ENCODE assay signal across 8 cellular contexts in the genomic region with DNA sequence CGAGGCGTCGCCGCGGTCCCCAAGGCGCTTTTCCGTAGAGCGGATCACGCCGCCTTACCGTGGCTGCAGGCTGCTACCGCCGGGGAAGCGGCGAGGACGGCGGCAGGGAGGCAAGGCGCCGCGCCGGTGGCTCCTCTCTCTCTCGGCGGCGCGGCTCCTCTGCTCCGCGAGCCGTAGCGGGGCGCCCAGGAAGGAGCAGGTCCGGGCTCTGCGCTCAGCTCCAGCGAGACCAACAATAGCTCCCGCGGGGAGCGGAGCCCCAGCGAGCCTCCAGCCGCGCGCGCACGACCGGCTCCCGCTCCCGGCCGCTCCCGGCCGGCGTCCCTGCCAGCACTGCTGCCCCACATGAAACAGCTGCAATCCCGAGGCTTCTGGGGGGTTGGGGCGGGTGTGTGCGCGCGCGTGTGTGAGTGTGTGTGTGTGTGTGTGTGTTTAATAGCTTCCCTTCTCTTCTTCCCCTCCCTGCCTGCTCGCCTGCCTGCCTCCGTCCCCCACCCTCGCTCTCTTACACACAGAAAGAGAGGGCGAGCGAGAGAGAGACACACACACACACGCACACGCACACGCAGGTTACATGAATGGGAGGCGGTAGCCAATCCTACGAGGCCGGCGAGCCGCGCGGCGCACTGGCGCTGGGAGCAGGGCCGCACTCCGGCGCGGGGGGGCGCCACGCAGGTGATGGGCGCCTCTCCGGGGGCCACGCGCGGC.
A peak's percentile ranks its signal among the peaks of the same experiment; 100 is the strongest.
DNase-seq lines count a peak whose midpoint lies in the region; ATAC-seq and TF ChIP-seq lines count a peak whose summit lies in the region.

A gene (minus strand): TSS at position 580 of the 708 bp plus-strand sequence. CDS start 371,086 bp downstream, outside the sequence.

- POLR2A ChIA-PET in HEK293 (lab: Yijun Ruan, JAX), result interaction anchor here (0.6 to 1.4 kb wide), 6 partner anchors 20 to 87 kb away, joined by 3 to 6 read pairs (median 3); no protein-coding TSS in a partner anchor

- H3K27me3 Mint-ChIP-seq in stimulated activated memory B cell treated with anti-CD40 and anti-IgM and Interleukin-4, amounts not matched to agents 10 μg/mL and 1 μg/mL and 100 μg/mL, for 72 hours, result peaks cover 31% of the 10 kb centered on the region

- H3K27ac ChIP-seq in HEK293 (ENCODE audit: extremely low read depth, low read depth, low read length) (peak within 1 kb of the TSS; percentile 53; the same call in 1 of the 2 replicates), cingulate gyrus (ENCODE audit: low read depth, low read length) (peak within 1 kb of the TSS; percentile 54)

- CTCF ChIA-PET in HEK293 (lab: Yijun Ruan, JAX), result interaction anchor here (0.6 to 2.6 kb wide), 13 partner anchors 8 to 650 kb away, joined by 3 to 11 read pairs (median 3); no protein-coding TSS in a partner anchor

- DNase-seq in EH (ENCODE audit: low read depth), result peak; percentile 58
- DNase-seq in NCI-H774 (lab: John Stamatoyannopoulos, UW), result peak; percentile 83
- DNase-seq in left kidney (ENCODE audit: low read depth, low spot score), result peak; percentile 96
- DNase-seq in HUDEP-2 (lab: John Stamatoyannopoulos, UW; ENCODE audit: unreplicated experiment in 76 of 76), result no peak

- no peaks in the 10 kb centered on the region for H3K9me3 Mint-ChIP-seq in stimulated activated memory B cell treated with anti-CD40 and anti-IgM and Interleukin-4, amounts not matched to agents 10 μg/mL and 1 μg/mL and 100 μg/mL, for 72 hours

- H3K4me1 Mint-ChIP-seq in stimulated activated memory B cell treated with anti-CD40 and anti-IgM and Interleukin-4, amounts not matched to agents 10 μg/mL and 1 μg/mL and 100 μg/mL, for 72 hours, result peaks cover 41% of the 10 kb centered on the region

- 0 out of 2 replicates have a peak, but pooled peaks cover 5% of the 10 kb centered on the region for H3K4me1 ChIP-seq in HEK293 (ENCODE audit: control insufficient read depth, insufficient read depth, low read length)

- peak within 1 kb of the TSS; percentile 66 for H3K4me3 ChIP-seq in HEK293 (ENCODE audit: low read depth, low read length)

- ATAC-seq in stimulated activated memory B cell treated with anti-CD40 and anti-IgM and Interleukin-4, amounts not matched to agents 10 μg/mL and 1 μg/mL and 100 μg/mL, for 72 hours, result peak; percentile 88
- ATAC-seq in HG03520 (IDR thresholded peaks at IDR 0.05; ENCODE audit: unreplicated experiment), result no peak

- no peak for TF ChIP-seq CTCF in HEK293 (tag by site-specific recombination; IDR thresholded peaks at IDR 0.05)

- H3K4me3 Mint-ChIP-seq in stimulated activated memory B cell treated with anti-CD40 and anti-IgM and Interleukin-4, amounts not matched to agents 10 μg/mL and 1 μg/mL and 100 μg/mL, for 72 hours, result peak within 1 kb of the TSS; percentile 77

- H3K36me3 ChIP-seq in HEK293 (ENCODE audit: control insufficient read depth in 2 of 2, insufficient read depth in 1 of 2, low read length in 2 of 2), result no peaks in the 10 kb centered on the region

- no peaks in the 10 kb centered on the region for H3K36me3 Mint-ChIP-seq in stimulated activated memory B cell treated with anti-CD40 and anti-IgM and Interleukin-4, amounts not matched to agents 10 μg/mL and 1 μg/mL and 100 μg/mL, for 72 hours

- H3K9me3 ChIP-seq in HEK293 (ENCODE audit: control insufficient read depth, insufficient read depth, low read depth, low read length), result no peaks in the 10 kb centered on the region

- peak within 1 kb of the TSS; percentile 52 for H3K27ac Mint-ChIP-seq in stimulated activated memory B cell treated with anti-CD40 and anti-IgM and Interleukin-4, amounts not matched to agents 10 μg/mL and 1 μg/mL and 100 μg/mL, for 72 hours

TF ChIP-seq in HEK293, 187 proteins besides CTCF, POLR2A, EP300 and RAD21 (continues in another document):
- TF ChIP-seq ZNF600 (tag by site-specific recombination; IDR thresholded peaks at IDR 0.05), result peak; percentile 55; the same call in 1 of the 2 replicates
- TF ChIP-seq ZBTB1 (tag by site-specific recombination; IDR thresholded peaks at IDR 0.05), result no peak
- peak; percentile 83 for TF ChIP-seq ZFHX2 (tag by site-specific recombination; conservative IDR thresholded peaks at IDR 0.05)
- TF ChIP-seq ZBTB20 (tag by site-specific recombination; IDR thresholded peaks at IDR 0.05), result peak; percentile 9; the same call in 1 of the 2 replicates
- 0 out of 2 replicates have a peak, but pooled peaks have one; percentile 48 for TF ChIP-seq ZNF335 (tag by site-specific recombination; conservative IDR thresholded peaks at IDR 0.05)
- TF ChIP-seq ZSCAN23 (tag by site-specific recombination; IDR thresholded peaks at IDR 0.05), result no peak
- TF ChIP-seq ZNF510 (tag by site-specific recombination; IDR thresholded peaks at IDR 0.05; ENCODE audit: insufficient replicate concordance), result no peak
- TF ChIP-seq, protein P1, sequence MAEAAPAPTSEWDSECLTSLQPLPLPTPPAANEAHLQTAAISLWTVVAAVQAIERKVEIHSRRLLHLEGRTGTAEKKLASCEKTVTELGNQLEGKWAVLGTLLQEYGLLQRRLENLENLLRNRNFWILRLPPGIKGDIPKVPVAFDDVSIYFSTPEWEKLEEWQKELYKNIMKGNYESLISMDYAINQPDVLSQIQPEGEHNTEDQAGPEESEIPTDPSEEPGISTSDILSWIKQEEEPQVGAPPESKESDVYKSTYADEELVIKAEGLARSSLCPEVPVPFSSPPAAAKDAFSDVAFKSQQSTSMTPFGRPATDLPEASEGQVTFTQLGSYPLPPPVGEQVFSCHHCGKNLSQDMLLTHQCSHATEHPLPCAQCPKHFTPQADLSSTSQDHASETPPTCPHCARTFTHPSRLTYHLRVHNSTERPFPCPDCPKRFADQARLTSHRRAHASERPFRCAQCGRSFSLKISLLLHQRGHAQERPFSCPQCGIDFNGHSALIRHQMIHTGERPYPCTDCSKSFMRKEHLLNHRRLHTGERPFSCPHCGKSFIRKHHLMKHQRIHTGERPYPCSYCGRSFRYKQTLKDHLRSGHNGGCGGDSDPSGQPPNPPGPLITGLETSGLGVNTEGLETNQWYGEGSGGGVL (tag by site-specific recombination; IDR thresholded peaks at IDR 0.05), result peak; percentile 99
- TF ChIP-seq ZIC2 (tag by site-specific recombination; IDR thresholded peaks at IDR 0.05), result peak; percentile 75
- TF ChIP-seq, protein P2, sequence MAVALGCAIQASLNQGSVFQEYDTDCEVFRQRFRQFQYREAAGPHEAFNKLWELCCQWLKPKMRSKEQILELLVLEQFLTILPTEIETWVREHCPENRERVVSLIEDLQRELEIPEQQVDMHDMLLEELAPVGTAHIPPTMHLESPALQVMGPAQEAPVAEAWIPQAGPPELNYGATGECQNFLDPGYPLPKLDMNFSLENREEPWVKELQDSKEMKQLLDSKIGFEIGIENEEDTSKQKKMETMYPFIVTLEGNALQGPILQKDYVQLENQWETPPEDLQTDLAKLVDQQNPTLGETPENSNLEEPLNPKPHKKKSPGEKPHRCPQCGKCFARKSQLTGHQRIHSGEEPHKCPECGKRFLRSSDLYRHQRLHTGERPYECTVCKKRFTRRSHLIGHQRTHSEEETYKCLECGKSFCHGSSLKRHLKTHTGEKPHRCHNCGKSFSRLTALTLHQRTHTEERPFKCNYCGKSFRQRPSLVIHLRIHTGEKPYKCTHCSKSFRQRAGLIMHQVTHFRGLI (tag by site-specific recombination; IDR thresholded peaks at IDR 0.05), result peak; percentile 32; the same call in 1 of the 2 replicates
- no peak for TF ChIP-seq ZNF114 (tag by site-specific recombination; IDR thresholded peaks at IDR 0.05)
- TF ChIP-seq, protein P3, sequence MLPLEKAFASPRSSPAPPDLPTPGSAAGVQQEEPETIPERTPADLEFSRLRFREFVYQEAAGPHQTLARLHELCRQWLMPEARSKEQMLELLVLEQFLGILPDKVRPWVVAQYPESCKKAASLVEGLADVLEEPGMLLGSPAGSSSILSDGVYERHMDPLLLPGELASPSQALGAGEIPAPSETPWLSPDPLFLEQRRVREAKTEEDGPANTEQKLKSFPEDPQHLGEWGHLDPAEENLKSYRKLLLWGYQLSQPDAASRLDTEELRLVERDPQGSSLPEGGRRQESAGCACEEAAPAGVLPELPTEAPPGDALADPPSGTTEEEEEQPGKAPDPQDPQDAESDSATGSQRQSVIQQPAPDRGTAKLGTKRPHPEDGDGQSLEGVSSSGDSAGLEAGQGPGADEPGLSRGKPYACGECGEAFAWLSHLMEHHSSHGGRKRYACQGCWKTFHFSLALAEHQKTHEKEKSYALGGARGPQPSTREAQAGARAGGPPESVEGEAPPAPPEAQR (tag by site-specific recombination; IDR thresholded peaks at IDR 0.05), result peak; percentile 19; the same call in 1 of the 2 replicates
- TF ChIP-seq ZNF544 (tag by site-specific recombination; IDR thresholded peaks at IDR 0.05), result no peak
- peak; percentile 55 for TF ChIP-seq OSR2 (tag by site-specific recombination; IDR thresholded peaks at IDR 0.05)
- TF ChIP-seq ZNF76 (tag by site-specific recombination; IDR thresholded peaks at IDR 0.05; ENCODE audit: borderline replicate concordance, low read depth), result peak; percentile 58
- TF ChIP-seq, protein P4, sequence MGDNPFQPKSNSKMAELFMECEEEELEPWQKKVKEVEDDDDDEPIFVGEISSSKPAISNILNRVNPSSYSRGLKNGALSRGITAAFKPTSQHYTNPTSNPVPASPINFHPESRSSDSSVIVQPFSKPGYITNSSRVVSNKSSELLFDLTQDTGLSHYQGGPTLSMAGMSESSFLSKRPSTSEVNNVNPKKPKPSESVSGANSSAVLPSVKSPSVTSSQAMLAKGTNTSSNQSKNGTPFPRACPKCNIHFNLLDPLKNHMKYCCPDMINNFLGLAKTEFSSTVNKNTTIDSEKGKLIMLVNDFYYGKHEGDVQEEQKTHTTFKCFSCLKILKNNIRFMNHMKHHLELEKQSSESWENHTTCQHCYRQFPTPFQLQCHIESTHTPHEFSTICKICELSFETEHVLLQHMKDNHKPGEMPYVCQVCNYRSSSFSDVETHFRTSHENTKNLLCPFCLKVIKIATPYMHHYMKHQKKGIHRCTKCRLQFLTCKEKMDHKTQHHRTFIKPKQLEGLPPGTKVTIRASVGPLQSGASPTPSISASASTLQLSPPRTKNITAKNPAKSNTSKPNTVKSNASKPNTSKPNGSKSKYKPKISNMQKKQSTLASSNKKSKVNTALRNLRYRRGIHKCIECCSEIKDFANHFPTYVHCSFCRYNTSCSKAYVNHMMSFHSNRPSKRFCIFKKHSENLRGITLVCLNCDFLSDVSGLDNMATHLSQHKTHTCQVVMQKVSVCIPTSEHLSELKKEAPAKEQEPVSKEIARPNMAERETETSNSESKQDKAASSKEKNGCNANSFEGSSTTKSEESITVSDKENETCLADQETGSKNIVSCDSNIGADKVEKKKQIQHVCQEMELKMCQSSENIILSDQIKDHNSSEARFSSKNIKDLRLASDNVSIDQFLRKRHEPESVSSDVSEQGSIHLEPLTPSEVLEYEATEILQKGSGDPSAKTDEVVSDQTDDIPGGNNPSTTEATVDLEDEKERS (tag by site-specific recombination; IDR thresholded peaks at IDR 0.05), result no peak

Comparison
In these comparisons a context has a peak if more than half of its experiments do, and no peak if none do; other contexts are left out.
1. DNase-seq: peak in EH (single experiment), NCI-H774 (single experiment) and left kidney (single experiment); none in HUDEP-2 (0 of 76).